Comparison of ENCODE assay signal across 1 cellular context in genomic region chr3:169345662-169346331, GRCh38.
TF ChIP-seq lines count a peak whose summit lies in the region.

No MANE protein-coding gene starts in this region.

TF ChIP-seq in WTC11, 78 proteins besides CTCF, POLR2A, EP300 and RAD21 (continued from another document):
- TF ChIP-seq FOXP4 (CRISPR knock-in tag; IDR thresholded peaks at IDR 0.05) (no peak), IRF2 (CRISPR knock-in tag; IDR thresholded peaks at IDR 0.05; ENCODE audit: borderline replicate concordance, low read depth) (no peak)
